Comparison of ENCODE assay signal across 1 cellular context in the genomic region with DNA sequence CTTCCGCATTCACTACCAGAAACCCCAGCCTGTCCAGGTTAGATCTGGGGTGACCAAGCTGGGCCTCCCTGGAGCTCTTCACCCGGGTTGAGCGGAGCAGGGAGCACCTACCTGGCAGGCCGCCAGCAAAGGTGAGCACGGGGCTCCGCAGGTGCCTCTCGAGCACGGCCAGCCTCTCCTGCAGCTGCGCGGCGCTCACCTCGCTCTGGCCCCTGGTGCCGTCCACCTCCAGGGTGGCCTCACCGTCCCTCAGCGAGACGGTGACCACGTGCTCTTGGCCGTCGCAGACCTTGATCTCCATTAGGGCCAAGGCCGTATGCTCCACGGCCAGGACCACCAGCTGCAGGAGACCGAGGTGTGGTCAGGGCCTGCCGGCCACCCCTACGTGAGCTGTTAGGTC.
TF ChIP-seq lines count a peak whose summit lies in the region.

No MANE protein-coding gene starts in this region.

TF ChIP-seq in A549, 52 proteins besides CTCF, POLR2A, EP300 and RAD21 (continued from another document):
- TF ChIP-seq, protein P1, sequence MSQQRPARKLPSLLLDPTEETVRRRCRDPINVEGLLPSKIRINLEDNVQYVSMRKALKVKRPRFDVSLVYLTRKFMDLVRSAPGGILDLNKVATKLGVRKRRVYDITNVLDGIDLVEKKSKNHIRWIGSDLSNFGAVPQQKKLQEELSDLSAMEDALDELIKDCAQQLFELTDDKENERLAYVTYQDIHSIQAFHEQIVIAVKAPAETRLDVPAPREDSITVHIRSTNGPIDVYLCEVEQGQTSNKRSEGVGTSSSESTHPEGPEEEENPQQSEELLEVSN (IDR thresholded peaks at IDR 0.05; ENCODE audit: borderline replicate concordance, low read depth) = no peak
- no peak for TF ChIP-seq MAZ (IDR thresholded peaks at IDR 0.05; ENCODE audit: borderline replicate concordance, low read depth, low read length)
- TF ChIP-seq HEYL (CRISPR knock-in tag; IDR thresholded peaks at IDR 0.05) = no peak
- TF ChIP-seq, protein P2, sequence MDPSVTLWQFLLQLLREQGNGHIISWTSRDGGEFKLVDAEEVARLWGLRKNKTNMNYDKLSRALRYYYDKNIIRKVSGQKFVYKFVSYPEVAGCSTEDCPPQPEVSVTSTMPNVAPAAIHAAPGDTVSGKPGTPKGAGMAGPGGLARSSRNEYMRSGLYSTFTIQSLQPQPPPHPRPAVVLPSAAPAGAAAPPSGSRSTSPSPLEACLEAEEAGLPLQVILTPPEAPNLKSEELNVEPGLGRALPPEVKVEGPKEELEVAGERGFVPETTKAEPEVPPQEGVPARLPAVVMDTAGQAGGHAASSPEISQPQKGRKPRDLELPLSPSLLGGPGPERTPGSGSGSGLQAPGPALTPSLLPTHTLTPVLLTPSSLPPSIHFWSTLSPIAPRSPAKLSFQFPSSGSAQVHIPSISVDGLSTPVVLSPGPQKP (IDR thresholded peaks at IDR 0.05; ENCODE audit: low read depth, low read length) = no peak
- no peak for TF ChIP-seq TP53 (CRISPR knock-in tag; IDR thresholded peaks at IDR 0.05)
